Comparison of ENCODE assay signal across 10 cellular contexts in genomic region chr12:13472690-13473089, GRCh38.
A peak's percentile ranks its signal among the peaks of the same experiment; 100 is the strongest.
DNase-seq lines count a peak whose midpoint lies in the region; ATAC-seq, FAIRE-seq and TF ChIP-seq lines count a peak whose summit lies in the region.
"Had no signal": no experiment of that assay in that cellular context is flagged by ENCODE, and none has a peak within 500 bp of the region (broad histone marks: within the 10 kb centered on the region; RNA-seq: fewer than 3 reads in every experiment).

No MANE protein-coding gene starts in this region.

- no peak for FAIRE-seq in HTR-8/SVneo (lab: Jason Lieb, UNC)

- BruUV-seq in mammary epithelial cell (replicated peaks; lab: Mats Ljungman, UMichigan): no TSS peak

- H3K36me3 ChIP-seq in mammary epithelial cell (ENCODE audit: insufficient read depth, low read length): no peaks in the 10 kb centered on the region
- H3K36me3 ChIP-seq: Peyer's patch had no signal

- H3K79me2 ChIP-seq in mammary epithelial cell (ENCODE audit: insufficient read depth, low read length): no peaks in the 10 kb centered on the region

- no peaks in the 10 kb centered on the region for H3K9me3 ChIP-seq in mammary epithelial cell (replicated peaks; ENCODE audit: insufficient read depth, low read length)
- H3K9me3 ChIP-seq: Peyer's patch had no signal

- WGBS in mammary epithelial cell (ENCODE audit: low coverage, missing lambda C conversion rate): 70% methylated on average over 5 of the region's 5 CpGs

- ATAC-seq in GM21381 (IDR thresholded peaks at IDR 0.05; ENCODE audit: unreplicated experiment): peak; percentile 93
- peak; percentile 99 for ATAC-seq in HG03108 (IDR thresholded peaks at IDR 0.05; ENCODE audit: unreplicated experiment)

- no peak overlapping the region for H3K4me3 ChIP-seq in mammary epithelial cell (replicated peaks in 1 of 3; ENCODE audit: insufficient read depth in 1 of 3, low read depth in 2 of 3, low read length in 3 of 3)
- H3K4me3 ChIP-seq: Peyer's patch had no signal

- no peaks in the 10 kb centered on the region for H4K20me1 ChIP-seq in mammary epithelial cell (ENCODE audit: insufficient read depth, low read length)

- no peak overlapping the region for H3K4me2 ChIP-seq in mammary epithelial cell (ENCODE audit: insufficient read depth, low read depth, low read length)

- in situ Hi-C loops in GM13976 (cut with MboI; ENCODE audit: low sequenced_read_pairs, unreplicated experiment): no loop called here
- in situ Hi-C loops in mammary epithelial cell (cut with MboI; ENCODE audit: low sequenced_read_pairs in 2 of 2): no loop called here

- H2AFZ ChIP-seq in mammary epithelial cell (ENCODE audit: low read depth, low read length): no peak overlapping the region

- no peak overlapping the region for H3K27ac ChIP-seq in mammary epithelial cell (ENCODE audit: insufficient read depth, low read depth, low read length)
- H3K27ac ChIP-seq: Peyer's patch had no signal

- H3K27me3 ChIP-seq in mammary epithelial cell (ENCODE audit: insufficient read depth, low read length): peaks cover 4% of the 10 kb centered on the region
- H3K27me3 ChIP-seq: Peyer's patch had no signal

- dilution Hi-C loops in mammary epithelial cell (cut with HindIII; ENCODE audit: low sequenced_read_pairs): no loop called here

- no peaks in the 10 kb centered on the region for H3K4me1 ChIP-seq in mammary epithelial cell (ENCODE audit: insufficient read depth, low read length)
- H3K4me1 ChIP-seq: Peyer's patch had no signal

- TF ChIP-seq CTCF in GM13976 (IDR thresholded peaks at IDR 0.05; ENCODE audit: borderline replicate concordance, control extremely low read depth, extremely low read depth, insufficient read depth, missing control alignments) (no peak), mammary epithelial cell (conservative IDR thresholded peaks at IDR 0.05 in 1 of 2, IDR thresholded peaks at IDR 0.05 in 1 of 2; ENCODE audit: extremely low read depth in 1 of 2, insufficient read depth in 1 of 2, low read depth in 1 of 2, low read length in 2 of 2) (no peak)

- intact Hi-C loops in mammary epithelial cell (cut with micrococcal nuclease): no loop called here

- H3K9ac ChIP-seq in mammary epithelial cell (ENCODE audit: insufficient read depth, low read length): no peak overlapping the region

- DNase-seq in GM13976 (ENCODE audit: low spot score) (peak; percentile 57), mammary epithelial cell (peak; percentile 9), HTR-8/SVneo (ENCODE audit: insufficient read length, low spot score) (no peak), NCI-H1694 (lab: John Stamatoyannopoulos, UW) (no peak), globus pallidus (ENCODE audit: low spot score) (no peak)
- no peak for DNase-seq in activated naive CD4-positive, alpha-beta T cell treated with Interleukin-2 at 50 U/mL for 16 hours
- DNase-seq: effector CD4-positive, alpha-beta T cell; Peyer's patch had no signal

- CTCF ChIA-PET in mammary epithelial cell (lab: Charles Lee; ENCODE audit: low non-redundant PET): no interaction called here

Comparison
In these comparisons a context has a peak if more than half of its experiments do, and no peak if none do; other contexts are left out.
1. DNase-seq: peak in GM13976 (single experiment) and mammary epithelial cell (single experiment); none in activated naive CD4-positive, alpha-beta T cell treated with Interleukin-2 at 50 U/mL for 16 hours (single experiment), HTR-8/SVneo (single experiment), NCI-H1694 (single experiment) and globus pallidus (single experiment).